ENCODE assay signal across 24 cellular contexts in the genomic region with DNA sequence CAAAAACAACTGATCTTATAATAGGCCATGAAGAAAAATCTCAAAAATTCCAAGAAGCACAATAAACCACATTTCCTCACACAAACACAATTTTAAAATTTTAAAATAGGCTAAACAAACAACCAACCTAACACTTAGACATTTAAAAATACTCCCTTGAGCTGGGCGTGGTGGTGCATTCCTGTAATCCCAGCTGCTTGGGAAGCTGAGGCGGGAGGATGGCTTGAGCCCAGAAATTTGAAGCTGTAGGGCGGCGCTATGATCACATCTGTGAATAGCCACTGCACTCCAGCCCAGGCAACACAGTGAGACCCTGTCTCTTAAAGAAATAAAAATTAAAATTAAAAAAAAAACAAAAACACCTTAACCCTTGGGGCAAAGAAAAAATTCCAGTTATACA. TPM values are rescaled to one million over a fixed set of nuclear protein-coding genes. Genes with fewer than 3 reads are reported as not detected.
DNase-seq lines count a peak whose midpoint lies in the region; ATAC-seq and TF ChIP-seq lines count a peak whose summit lies in the region.
"Had no signal": no experiment of that assay in that cellular context is flagged by ENCODE, and none has a peak within 500 bp of the region (broad histone marks: within the 10 kb centered on the region; RNA-seq: fewer than 3 reads in every experiment).

No MANE protein-coding gene starts in this region.

- H3K27me3 Mint-ChIP-seq in stimulated activated naive CD8-positive, alpha-beta T cell treated with anti-CD3 and anti-CD28 coated beads, Interleukin-15, amount 100 ng/mL, for 72 hours = no peaks in the 10 kb centered on the region
- H3K27me3 Mint-ChIP-seq: T-cell had no signal

- WGBS in psoas muscle, 3 donors = 34 to 51% (median 35%) methylated on average over 4 of the region's 4 CpGs

- no peak overlapping the region for H3K4me2 ChIP-seq in OCI-LY1 (ENCODE audit: low read length)

- H3K9me2 ChIP-seq in OCI-LY1 (ENCODE audit: low read depth, low read length) = no peaks in the 10 kb centered on the region

- H3K27ac Mint-ChIP-seq in stimulated activated naive CD8-positive, alpha-beta T cell treated with anti-CD3 and anti-CD28 coated beads, Interleukin-15, amount 100 ng/mL, for 72 hours = peak overlapping the region; percentile 66 to 89
- H3K27ac Mint-ChIP-seq: CD8-positive, alpha-beta T cell; T-cell had no signal

- no peaks in the 10 kb centered on the region; the same call in 1 of the 2 replicates for H3K36me3 ChIP-seq in OCI-LY1 (ENCODE audit: insufficient read depth, low read length)
- H3K36me3 ChIP-seq in psoas muscle (ENCODE audit: insufficient read depth in 1 of 2, low read depth in 1 of 2) = no peaks in the 10 kb centered on the region

- no peak for ATAC-seq in stimulated activated naive CD8-positive, alpha-beta T cell treated with anti-CD3 and anti-CD28 coated beads, Interleukin-15, amount 100 ng/mL, for 72 hours
- no peak for ATAC-seq in stimulated activated naive CD8-positive, alpha-beta T cell treated with anti-CD3 and anti-CD28 coated beads, Interleukin-15, Interleukin-2, amounts not matched to agents 100 U/mL and 50 U/mL, for 24 hours
- peak in 2 of 4 donors; percentile 24 to 33 for ATAC-seq in psoas muscle
- ATAC-seq: CD8-positive, alpha-beta T cell; HepG2; Panc1; SK-N-SH treated with all-trans-retinoic acid at 6 μM for 48 hours; T-cell had no signal

- no peak overlapping the region for H3K9ac ChIP-seq in OCI-LY1 (ENCODE audit: low read length)

- peaks cover 58% of the 10 kb centered on the region for H3K4me1 Mint-ChIP-seq in stimulated activated naive CD8-positive, alpha-beta T cell treated with anti-CD3 and anti-CD28 coated beads, Interleukin-15, amount 100 ng/mL, for 72 hours

- H3K4me3 ChIP-seq in OCI-LY1 (ENCODE audit: low read depth, low read length, poor library complexity, severe bottlenecking) = no peak overlapping the region
- no peak overlapping the region for H3K4me3 ChIP-seq in psoas muscle

- H3K4me1 ChIP-seq in OCI-LY1 (ENCODE audit: insufficient read depth, low read length, severe bottlenecking) (peaks cover 17% of the 10 kb centered on the region), psoas muscle (peaks cover 54% of the 10 kb centered on the region)

- no peaks in the 10 kb centered on the region for H4K20me1 ChIP-seq in OCI-LY1 (ENCODE audit: insufficient read depth, low read length)

- H3K27ac ChIP-seq in OCI-LY1 (ENCODE audit: low read depth, low read length, poor library complexity, severe bottlenecking) = no peak overlapping the region
- H3K27ac ChIP-seq in psoas muscle = peak overlapping the region; percentile 48
- H3K27ac ChIP-seq: 22Rv1 had no signal

- intact Hi-C loops in psoas muscle (cut with DNase I) = loop anchor here (5.0 to 10.0 kb wide), 2 partner anchors 34 to 273 kb away; no protein-coding TSS in a partner anchor

- no peak overlapping the region for H2AFZ ChIP-seq in OCI-LY1 (ENCODE audit: low read length)

- no peaks in the 10 kb centered on the region for H3F3A ChIP-seq in OCI-LY1 (ENCODE audit: insufficient read depth, low read length)

- H3K9me3 ChIP-seq in OCI-LY1 (ENCODE audit: low read length) (no peaks in the 10 kb centered on the region), psoas muscle (no peaks in the 10 kb centered on the region)

- H3K79me2 ChIP-seq in OCI-LY1 (ENCODE audit: insufficient read depth, low read length) = no peaks in the 10 kb centered on the region

- H3K27me3 ChIP-seq in OCI-LY1 (ENCODE audit: insufficient read depth, low read length) = no peaks in the 10 kb centered on the region
- H3K27me3 ChIP-seq in psoas muscle (ENCODE audit: insufficient read depth in 3 of 3, low read length in 2 of 3) = no peaks in the 10 kb centered on the region

- no peak overlapping the region for H3K4me3 Mint-ChIP-seq in stimulated activated naive CD8-positive, alpha-beta T cell treated with anti-CD3 and anti-CD28 coated beads, Interleukin-15, amount 100 ng/mL, for 72 hours
- H3K4me3 Mint-ChIP-seq: CD8-positive, alpha-beta T cell; T-cell had no signal

- H3K9me3 Mint-ChIP-seq in stimulated activated naive CD8-positive, alpha-beta T cell treated with anti-CD3 and anti-CD28 coated beads, Interleukin-15, amount 100 ng/mL, for 72 hours = no peaks in the 10 kb centered on the region
- H3K9me3 Mint-ChIP-seq: CD8-positive, alpha-beta T cell; T-cell had no signal

- 0 out of 2 replicates have a peak, but pooled peaks have one; percentile 8 for TF ChIP-seq CTCF in OCI-LY1 (IDR thresholded peaks at IDR 0.05; ENCODE audit: low read length)
- TF ChIP-seq CTCF in psoas muscle (IDR thresholded peaks at IDR 0.05) = no peak

- no peak for DNase-seq in stimulated activated naive CD8-positive, alpha-beta T cell treated with anti-CD3 and anti-CD28 coated beads, Interleukin-15, amount 100 ng/mL, for 72 hours
- no peak for DNase-seq in stimulated activated naive CD8-positive, alpha-beta T cell treated with anti-CD3 and anti-CD28 coated beads, Interleukin-15, Interleukin-2, amounts not matched to agents 100 U/mL and 50 U/mL, for 24 hours
- DNase-seq in psoas muscle (peak in 1 of 2 donors; percentile 71), NCI-H774 (lab: John Stamatoyannopoulos, UW) (no peak), DMS53 treated with DMSO at 0.1 percent for 48 hours (lab: John Stamatoyannopoulos, UW; ENCODE audit: unreplicated experiment) (no peak)
- DNase-seq in stimulated activated CD4-positive, alpha-beta T cell treated with anti-CD3 and anti-CD28 coated beads, Interleukin-2, amount 100 ng/mL, for 48 hours = no peak
- DNase-seq in activated CD4-positive, alpha-beta T cell treated with anti-CD3 and anti-CD28 coated beads, Interleukin-2, amount 50 U/mL, for 4 hours = no peak
- DNase-seq: ACHN; C1 segment of cervical spinal cord; CD8-positive, alpha-beta T cell; DMS153; GDM1; KBM-7; MV-4-11; NCI-H1694; NCI-H2081 treated with DMSO at 0.1 percent for 48 hours; NCI-H446; NCI-H526; T-cell had no signal

RNA-seq across cellular contexts. Expression of a gene that starts 36.9 kb away (rescaled TPM):
- 10 to 100 TPM; 44.4 to 81.0 (median 56.8) TPM for total RNA-seq in psoas muscle
- 10 to 100 TPM; 59.4 to 73.6 (median 70.7) TPM for polyA plus RNA-seq in psoas muscle

RNA-seq across cellular contexts. Expression of a gene that starts 50.0 kb away (rescaled TPM):
- total RNA-seq in psoas muscle = under 1 TPM; 0.57 to 0.71 (median 0.64) TPM
- 1 to 10 TPM in 1 of 3 donors, under 1 TPM in 2; 0.46 to 1.2 (median 0.68) TPM for polyA plus RNA-seq in psoas muscle
